ENCODE assay signal across 22 cellular contexts in genomic region chr12:109264943-109265650, GRCh38. TPM values are rescaled to one million over a fixed set of nuclear protein-coding genes. Genes with fewer than 3 reads are reported as not detected.
DNase-seq lines count a peak whose midpoint lies in the region; ATAC-seq, FAIRE-seq and TF ChIP-seq lines count a peak whose summit lies in the region.
"Had no signal": no experiment of that assay in that cellular context is flagged by ENCODE, and none has a peak within 500 bp of the region (broad histone marks: within the 10 kb centered on the region; RNA-seq: fewer than 3 reads in every experiment).

No MANE protein-coding gene starts in this region.

- no peak overlapping the region for H2AFZ ChIP-seq in HepG2 (ENCODE audit: low read length)

- POLR2A ChIA-PET in HepG2 (lab: Yijun Ruan, JAX) = no interaction called here

- TF ChIP-seq RAD21 in HepG2 (CRISPR knock-in tag; IDR thresholded peaks at IDR 0.05) = no peak

- ATAC-seq in right lobe of liver (peak in 3 of 4 donors; percentile 7 to 45 (median 7)), HepG2 (no peak), left ventricle myocardium superior (peak; percentile 17), aorta (ENCODE audit: low FRiP score) (peak; percentile 24)

- H3K27me3 ChIP-seq in right lobe of liver (no peaks in the 10 kb centered on the region), HepG2 (ENCODE audit: control insufficient read depth in 1 of 2, insufficient read depth in 2 of 2, low read length in 2 of 2) (no peaks in the 10 kb centered on the region), rectal smooth muscle tissue (ENCODE audit: control insufficient read depth, insufficient read depth, low read length) (no peaks in the 10 kb centered on the region), aorta (ENCODE audit: control insufficient read depth in 1 of 2, insufficient read depth in 2 of 2, low read length in 1 of 2) (no peaks in the 10 kb centered on the region), ovary (no peaks in the 10 kb centered on the region)
- H3K27me3 ChIP-seq: BLaER1 treated with 17β-estradiol and CSF1 and Interleukin-3, amounts not matched to agents 10 nM and 100 nM; SJSA1 had no signal

- H3K4me1 ChIP-seq in right lobe of liver = no peaks in the 10 kb centered on the region
- no peaks in the 10 kb centered on the region for H3K4me1 ChIP-seq in HepG2 (ENCODE audit: insufficient read depth, low read length)
- peaks cover 7% of the 10 kb centered on the region for H3K4me1 ChIP-seq in rectal smooth muscle tissue (ENCODE audit: control insufficient read depth, insufficient read depth, low read length)
- no peaks in the 10 kb centered on the region for H3K4me1 ChIP-seq in aorta (ENCODE audit: control insufficient read depth in 1 of 2, insufficient read depth in 2 of 2, low read length in 2 of 2)
- H3K4me1 ChIP-seq in ovary (ENCODE audit: insufficient read depth) = no peaks in the 10 kb centered on the region
- H3K4me1 ChIP-seq: A549; BLaER1 treated with 17β-estradiol and CSF1 and Interleukin-3, amounts not matched to agents 10 nM and 100 nM; SJSA1 had no signal

- CTCF ChIA-PET in HepG2 (lab: Yijun Ruan, JAX; ENCODE audit: low intra/inter-chr PET ratio, low total read pairs) = interaction anchor here (1.8 to 2.3 kb wide), 2 partner anchors 120 to 129 kb away, joined by 12 to 87 read pairs; no protein-coding TSS in a partner anchor

- H3K9ac ChIP-seq in HepG2 (ENCODE audit: insufficient read depth, low read depth, low read length) (no peak overlapping the region), rectal smooth muscle tissue (ENCODE audit: low read length) (no peak overlapping the region)
- H3K9ac ChIP-seq: BLaER1 treated with 17β-estradiol and CSF1 and Interleukin-3, amounts not matched to agents 10 nM and 100 nM had no signal

- H3K4me2 ChIP-seq in HepG2 (ENCODE audit: low read depth, low read length) = no peak overlapping the region
- H3K4me2 ChIP-seq: A549; BLaER1 treated with 17β-estradiol and CSF1 and Interleukin-3, amounts not matched to agents 10 nM and 100 nM had no signal

- peaks cover 0 to 75% (median 41%) of the 10 kb centered on the region in 4 donors for H3K36me3 ChIP-seq in right lobe of liver
- peaks cover 0 to 11% of the 10 kb centered on the region in 2 experiments; a peak in 3 of 5 replicates for H3K36me3 ChIP-seq in HepG2 (replicated peaks in 1 of 2; ENCODE audit: control insufficient read depth in 1 of 2, insufficient read depth in 2 of 2, low read length in 2 of 2)
- H3K36me3 ChIP-seq in rectal smooth muscle tissue (ENCODE audit: control insufficient read depth, insufficient read depth, low read length) = peaks cover 14% of the 10 kb centered on the region
- H3K36me3 ChIP-seq in aorta (ENCODE audit: control insufficient read depth in 1 of 2, insufficient read depth in 2 of 2, low read length in 1 of 2) = peaks cover 6 to 7% of the 10 kb centered on the region in 2 donors
- H3K36me3 ChIP-seq in ovary = peaks cover 3% of the 10 kb centered on the region
- H3K36me3 ChIP-seq: BLaER1 treated with 17β-estradiol and CSF1 and Interleukin-3, amounts not matched to agents 10 nM and 100 nM; SJSA1 had no signal

- H3K9me3 ChIP-seq in right lobe of liver = no peaks in the 10 kb centered on the region
- H3K9me3 ChIP-seq in HepG2 (ENCODE audit: low read length) = no peaks in the 10 kb centered on the region
- no peaks in the 10 kb centered on the region for H3K9me3 ChIP-seq in aorta (ENCODE audit: control insufficient read depth, low read length)
- H3K9me3 ChIP-seq in ovary = no peaks in the 10 kb centered on the region
- H3K9me3 ChIP-seq: BLaER1 treated with 17β-estradiol and CSF1 and Interleukin-3, amounts not matched to agents 10 nM and 100 nM; SJSA1 had no signal

- DNase-seq in right lobe of liver = no peak
- DNase-seq in HepG2 (ENCODE audit: low spot score) = no peak
- peak; percentile 47 for DNase-seq in left ventricle myocardium superior
- DNase-seq in aorta = no peak
- DNase-seq in 8988T = no peak
- DNase-seq in ovary = no peak
- no peak for DNase-seq in HT-29 (ENCODE audit: low spot score)
- DNase-seq: CD8-positive, alpha-beta memory T cell; DND-41; Kasumi-1; NCI-H187 treated with DMSO at 0.1 percent for 48 hours; NCI-H2171; NCI-H748 treated with DMSO at 0.1 percent for 48 hours had no signal

- TF ChIP-seq POLR2A in right lobe of liver (IDR thresholded peaks at IDR 0.05) = no peak
- TF ChIP-seq POLR2A in HepG2 (IDR thresholded peaks at IDR 0.05; ENCODE audit: insufficient read depth in 1 of 2, low read depth in 2 of 2, low read length in 2 of 2) = no peak
- no peak for TF ChIP-seq POLR2A in ovary (IDR thresholded peaks at IDR 0.05)

- H3K4me3 ChIP-seq in right lobe of liver (no peak overlapping the region), HepG2 (replicated peaks in 1 of 3; ENCODE audit: insufficient read depth in 1 of 3, low read depth in 2 of 3, low read length in 3 of 3) (no peak overlapping the region), rectal smooth muscle tissue (ENCODE audit: low read length) (no peak overlapping the region), aorta (ENCODE audit: low read length in 2 of 2) (no peak overlapping the region), ovary (no peak overlapping the region)
- H3K4me3 ChIP-seq: A549; BLaER1 treated with 17β-estradiol and CSF1 and Interleukin-3, amounts not matched to agents 10 nM and 100 nM; SJSA1 had no signal

- TF ChIP-seq EP300 in HepG2 (IDR thresholded peaks at IDR 0.05; ENCODE audit: low read depth in 2 of 2, low read length in 2 of 2) (no peak), HepG2 (CRISPR knock-in tag; IDR thresholded peaks at IDR 0.05; ENCODE audit: borderline replicate concordance) (no peak), ovary (IDR thresholded peaks at IDR 0.05) (no peak)

- H3K79me2 ChIP-seq in HepG2 (ENCODE audit: insufficient read depth, low read length) = no peaks in the 10 kb centered on the region

- H4K20me1 ChIP-seq in HepG2 (ENCODE audit: insufficient read depth, low read length) = no peaks in the 10 kb centered on the region
- H4K20me1 ChIP-seq: BLaER1 treated with 17β-estradiol and CSF1 and Interleukin-3, amounts not matched to agents 10 nM and 100 nM had no signal

- TF ChIP-seq CTCF in right lobe of liver (IDR thresholded peaks at IDR 0.05) (no peak), HepG2 (CRISPR knock-in tag; IDR thresholded peaks at IDR 0.05) (no peak), ovary (IDR thresholded peaks at IDR 0.05) (no peak)

- intact Hi-C loops in right lobe of liver (cut with DNase I) = loop anchor here in 1 of 2 donors (5.0 kb wide), 1 partner anchor 122 kb away; no protein-coding TSS in a partner anchor
- intact Hi-C loops in HepG2 (cut with micrococcal nuclease; ENCODE audit: unreplicated experiment) = loop anchor here (1.0 kb wide), 1 partner anchor 120 kb away; no protein-coding TSS in a partner anchor
- intact Hi-C loops in left ventricle myocardium superior (cut with micrococcal nuclease) = loop anchor here (5.0 kb wide), 1 partner anchor 122 kb away; no protein-coding TSS in a partner anchor
- intact Hi-C loops in aorta (cut with DNase I) = loop anchor here (1.0 to 5.0 kb wide), 3 partner anchors 120 to 128 kb away; no protein-coding TSS in a partner anchor
- intact Hi-C loops in ovary (cut with DNase I) = loop anchor here (5.0 kb wide), 2 partner anchors 122 to 127 kb away; no protein-coding TSS in a partner anchor

- H3K27ac ChIP-seq in right lobe of liver = no peak overlapping the region
- no peak overlapping the region for H3K27ac ChIP-seq in HepG2 (ENCODE audit: extremely low read length, insufficient read depth, low read length)
- H3K27ac ChIP-seq in rectal smooth muscle tissue (ENCODE audit: low read depth, low read length) = peak overlapping the region; percentile 28
- no peak overlapping the region for H3K27ac ChIP-seq in aorta (ENCODE audit: low read depth in 1 of 2, low read length in 2 of 2)
- H3K27ac ChIP-seq in ovary = no peak overlapping the region
- H3K27ac ChIP-seq: A549; BLaER1 treated with 17β-estradiol and CSF1 and Interleukin-3, amounts not matched to agents 10 nM and 100 nM; RWPE1; SJSA1 had no signal

- 50% methylated on average over 3 of the region's 27 CpGs for WGBS in right lobe of liver (ENCODE audit: insufficient coverage, low coverage, low lambda C conversion rate, missing lambda C conversion rate)
- WGBS in HepG2 (ENCODE audit: low lambda C conversion rate) = 96% methylated on average over 24 of the region's 27 CpGs
- 95 to 97% methylated on average over 27 of the region's 27 CpGs for WGBS in aorta, 2 donors
- 94% methylated on average over 24 to 27 of the region's 27 CpGs for WGBS in ovary, 3 donors

- in situ Hi-C loops in HepG2 (cut with HindIII; ENCODE audit: extremely low pct_ligation_motif_present, low pct_unique_long_range_greater_than_20kb) = loop anchor here (5.0 kb wide), 1 partner anchor 122 kb away; no protein-coding TSS in a partner anchor

- no TSS peak for BruUV-seq in HepG2 (replicated peaks; lab: Mats Ljungman, UMichigan)

- no peak for FAIRE-seq in HepG2 (lab: Jason Lieb, UNC)
- FAIRE-seq: A549, G401.6, H54 had no signal

RNA-seq across cellular contexts. Expression of gene FOXN4, which starts 44.0 kb away (rescaled TPM):
- total RNA-seq in right lobe of liver (under 1 TPM in 4 of 6 experiments, not detected in 2; 0.06 to 0.86 (median 0.15) TPM), HepG2 (2016; rRNA removed; fragmentation: Illumina TruSeq; extraction: Trizol) (0.11 and 0.13 TPM in 2 replicates), left ventricle myocardium superior (not detected), aorta (not detected), ovary (under 1 TPM in 2 of 7 donors, not detected in 5; 0.20 to 0.80 TPM)
- not detected in 2 replicates for total RNA-seq in HepG2 (2016; cell fraction: cytosol; rRNA removed; fragmentation: Illumina TruSeq; extraction: Trizol; ENCODE audit: low read depth)
- 0.04 and 0.12 TPM in 2 replicates for total RNA-seq in HepG2 (2016; cell fraction: insoluble cytoplasmic fraction; rRNA removed; fragmentation: Illumina TruSeq; extraction: Trizol)
- 0.14 and 0.22 TPM in 2 replicates for total RNA-seq in HepG2 (2016; cell fraction: membrane; rRNA removed; fragmentation: Illumina TruSeq; extraction: Trizol)
- total RNA-seq in HepG2 (2016; cell fraction: nucleus; rRNA removed; fragmentation: Illumina TruSeq; extraction: Trizol) = not detected in 2 replicates
- polyA plus RNA-seq in HepG2 (2011; rRNA removed) (not detected in 2 replicates), aorta (not detected), ovary (under 1 TPM in 1 of 2 donors, not detected in 1; 0.05 TPM)
- not detected in 2 replicates for polyA plus RNA-seq in HepG2 (2011; cell fraction: cytosol; rRNA removed)
- 0.13 TPM in 1 of 2 replicates, not detected in the other for polyA plus RNA-seq in HepG2 (2011; cell fraction: nucleus; rRNA removed)
- polyA plus RNA-seq in HepG2 (2012) = not detected in 2 replicates
- 0.03 TPM in 1 of 2 replicates, not detected in the other for polyA plus RNA-seq in HepG2 (2016; cell fraction: cytosol; fragmentation: Illumina TruSeq; extraction: Trizol; ENCODE audit: low read depth)
- 0.21 and 0.37 TPM in 2 replicates for polyA plus RNA-seq in HepG2 (2016; cell fraction: insoluble cytoplasmic fraction; fragmentation: Illumina TruSeq; extraction: Trizol; ENCODE audit: low read depth)
- polyA plus RNA-seq in HepG2 (2016; cell fraction: membrane; fragmentation: Illumina TruSeq; extraction: Trizol; ENCODE audit: low read depth) = 0.07 TPM in 2 replicates
- polyA plus RNA-seq in HepG2 (2016; cell fraction: nucleus; fragmentation: Illumina TruSeq; extraction: Trizol; ENCODE audit: insufficient read depth, low read depth) = 0.41 TPM in 1 of 2 replicates, not detected in the other
- polyA minus RNA-seq in HepG2 (2011; rRNA and poly(A)+ RNA removed; ENCODE audit: low replicate concordance) = 0.33 TPM in 1 of 2 replicates, not detected in the other
- polyA minus RNA-seq in HepG2 (2011; cell fraction: cytosol; rRNA and poly(A)+ RNA removed) = not detected in 2 replicates
- not detected in 2 replicates for polyA minus RNA-seq in HepG2 (2011; cell fraction: nucleus; rRNA and poly(A)+ RNA removed)
- total RNA-seq in HT-29 (2014; rRNA removed; shearing (Covaris generic)) = not detected in 2 replicates
- total RNA-seq: CD8-positive, alpha-beta memory T cell; HT1080; SJSA1 had no signal
- polyA plus RNA-seq: CD8-positive, alpha-beta memory T cell; IgD-negative memory B cell had no signal
